Comparison of ENCODE assay signal across 15 cellular contexts in genomic region chr11:36724742-36725387, GRCh38.
DNase-seq lines count a peak whose midpoint lies in the region; ATAC-seq, FAIRE-seq and TF ChIP-seq lines count a peak whose summit lies in the region.
"Had no signal": no experiment of that assay in that cellular context is flagged by ENCODE, and none has a peak within 500 bp of the region (broad histone marks: within the 10 kb centered on the region; RNA-seq: fewer than 3 reads in every experiment).

No MANE protein-coding gene starts in this region.

- WGBS in GM12878 (ENCODE audit: insufficient coverage, insufficient replicate concordance, low lambda C conversion rate, missing lambda C conversion rate) = 9% methylated on average over 5 of the region's 5 CpGs

- TF ChIP-seq CTCF in GM12878 (IDR thresholded peaks at IDR 0.05 in 2 of 3, conservative IDR thresholded peaks at IDR 0.05 in 1 of 3; ENCODE audit: control insufficient read depth in 2 of 3, extremely low read depth in 1 of 3, insufficient read depth in 1 of 3, low read depth in 3 of 3, low read length in 3 of 3) = no peak

- H3K27ac Mint-ChIP-seq in activated CD4-positive, alpha-beta memory T cell treated with anti-CD3 and anti-CD28 coated beads, Interleukin-2, amount 10 ng/mL, durations not matched to agents 7 days and 5 days = no peak overlapping the region
- H3K27ac Mint-ChIP-seq: activated naive CD4-positive, alpha-beta T cell treated with anti-CD3 and anti-CD28 coated beads, Interleukin-2, amount 50 U/mL, for 72 hours; effector memory CD8-positive, alpha-beta T cell; nephron had no signal

- no peaks in the 10 kb centered on the region for H3K27me3 ChIP-seq in GM12878 (replicated peaks in 1 of 2; ENCODE audit: control insufficient read depth in 2 of 2, insufficient read depth in 2 of 2, low read length in 1 of 2)
- H3K27me3 ChIP-seq: testis had no signal

- CTCF ChIA-PET in GM12878 (lab: Yijun Ruan, JAX) = interaction anchor here (1.1 to 1.6 kb wide), 3 partner anchors 19 to 23 kb away, joined by 3 to 6 read pairs (median 3); no protein-coding TSS in a partner anchor
- CTCF ChIA-PET in activated CD4-positive, alpha-beta memory T cell treated with anti-CD3 and anti-CD28 coated beads, Interleukin-2, amount 10 ng/mL, durations not matched to agents 7 days and 5 days (lab: Charles Lee) = no interaction called here

- no TSS peak for BruUV-seq in GM12878 (replicated peaks; lab: Mats Ljungman, UMichigan)

- no peak for TF ChIP-seq RAD21 in GM12878 (IDR thresholded peaks at IDR 0.05; ENCODE audit: insufficient read depth, low read depth, low read length)

- no peak overlapping the region for H2AFZ ChIP-seq in GM12878 (ENCODE audit: control insufficient read depth, low read depth, low read length)

- no peak overlapping the region for H3K27ac ChIP-seq in GM12878 (ENCODE audit: control insufficient read depth, insufficient read depth)
- H3K27ac ChIP-seq: testis had no signal

- H3K9me3 Mint-ChIP-seq in activated CD4-positive, alpha-beta memory T cell treated with anti-CD3 and anti-CD28 coated beads, Interleukin-2, amount 10 ng/mL, durations not matched to agents 7 days and 5 days = no peaks in the 10 kb centered on the region
- H3K9me3 Mint-ChIP-seq: activated naive CD4-positive, alpha-beta T cell treated with anti-CD3 and anti-CD28 coated beads, Interleukin-2, amount 50 U/mL, for 72 hours; effector memory CD8-positive, alpha-beta T cell; nephron had no signal

- no peaks in the 10 kb centered on the region for H3K36me3 Mint-ChIP-seq in activated CD4-positive, alpha-beta memory T cell treated with anti-CD3 and anti-CD28 coated beads, Interleukin-2, amount 10 ng/mL, durations not matched to agents 7 days and 5 days (ENCODE audit: low read depth)
- H3K36me3 Mint-ChIP-seq: activated naive CD4-positive, alpha-beta T cell treated with anti-CD3 and anti-CD28 coated beads, Interleukin-2, amount 50 U/mL, for 72 hours had no signal

- H3K4me1 Mint-ChIP-seq in activated CD4-positive, alpha-beta memory T cell treated with anti-CD3 and anti-CD28 coated beads, Interleukin-2, amount 10 ng/mL, durations not matched to agents 7 days and 5 days = no peaks in the 10 kb centered on the region
- H3K4me1 Mint-ChIP-seq: nephron had no signal

- ATAC-seq in GM18499 (IDR thresholded peaks at IDR 0.05; ENCODE audit: insufficient read depth, unreplicated experiment) (peak; percentile 62), GM21423 (IDR thresholded peaks at IDR 0.05; ENCODE audit: unreplicated experiment) (peak; percentile 72), HG03159 (IDR thresholded peaks at IDR 0.05; ENCODE audit: unreplicated experiment) (peak; percentile 70), GM12878 (peak; percentile 88)
- ATAC-seq: activated naive CD4-positive, alpha-beta T cell treated with anti-CD3 and anti-CD28 coated beads, Interleukin-2, amount 50 U/mL, for 72 hours; effector memory CD8-positive, alpha-beta T cell had no signal

- intact Hi-C loops in GM12878 (cut with micrococcal nuclease; ENCODE audit: unreplicated experiment) = loop anchor here (1.0 kb wide), 1 partner anchor 19 kb away; no protein-coding TSS in a partner anchor

- SMC1A ChIA-PET in GM12878 (lab: Charles Lee; ENCODE audit: uncharacterized antibody, unreplicated experiment) = no interaction called here

- RAD21 ChIA-PET in GM12878 (lab: Charles Lee; ENCODE audit: unreplicated experiment) = no interaction called here

- peaks cover 9% of the 10 kb centered on the region; the same call in 1 of the 2 replicates for H3K4me1 ChIP-seq in GM12878 (ENCODE audit: control insufficient read depth, insufficient read depth, low read length)
- H3K4me1 ChIP-seq: Caco-2 had no signal

- no peaks in the 10 kb centered on the region for H3K79me2 ChIP-seq in GM12878 (ENCODE audit: control insufficient read depth, insufficient read depth, low read length)

- H3K4me3 Mint-ChIP-seq in activated CD4-positive, alpha-beta memory T cell treated with anti-CD3 and anti-CD28 coated beads, Interleukin-2, amount 10 ng/mL, durations not matched to agents 7 days and 5 days = no peak overlapping the region
- H3K4me3 Mint-ChIP-seq: effector memory CD8-positive, alpha-beta T cell; nephron had no signal

- H3K4me2 ChIP-seq in GM12878 (ENCODE audit: control insufficient read depth, insufficient read depth) = peak overlapping the region; percentile 36; the same call in 1 of the 2 replicates

- DNase-seq in GM12878 (ENCODE audit: low read depth, low spot score) (peak; percentile 23), NCI-H1105 (lab: John Stamatoyannopoulos, UW) (no peak), HCEC 1CT (no peak)
- DNase-seq in stimulated activated CD4-positive, alpha-beta T cell treated with anti-CD3 and anti-CD28 coated beads, Interleukin-1b, Interleukin-23, amount 100 ng/mL, for 48 hours = no peak
- DNase-seq in activated CD4-positive, alpha-beta memory T cell treated with anti-CD3 and anti-CD28 coated beads, Interleukin-2, amount 10 ng/mL, durations not matched to agents 7 days and 5 days = no peak
- DNase-seq: Caco-2; effector memory CD8-positive, alpha-beta T cell; NCI-H748 treated with DMSO at 0.1 percent for 48 hours; testis had no signal

- peak; percentile 89 for FAIRE-seq in GM12878 (lab: Jason Lieb, UNC)
- FAIRE-seq: TTC549 had no signal

- no peak for TF ChIP-seq EP300 in GM12878 (IDR thresholded peaks at IDR 0.05; ENCODE audit: borderline replicate concordance in 1 of 2, control insufficient read depth in 1 of 2, low read depth in 2 of 2, low read length in 2 of 2)

- no peaks in the 10 kb centered on the region for H3K9me3 ChIP-seq in GM12878 (replicated peaks; ENCODE audit: control insufficient read depth, insufficient read depth, low read length)
- H3K9me3 ChIP-seq: Caco-2, testis had no signal

- peaks cover 9% of the 10 kb centered on the region for H3K27me3 Mint-ChIP-seq in activated CD4-positive, alpha-beta memory T cell treated with anti-CD3 and anti-CD28 coated beads, Interleukin-2, amount 10 ng/mL, durations not matched to agents 7 days and 5 days

- no peak for TF ChIP-seq POLR2A in GM12878 (IDR thresholded peaks at IDR 0.05; ENCODE audit: low read depth, low read length)

- H3K36me3 ChIP-seq in GM12878 (ENCODE audit: control insufficient read depth in 2 of 2, insufficient read depth in 2 of 2, low read length in 1 of 2) = no peaks in the 10 kb centered on the region

- H3K4me3 ChIP-seq in GM12878 = no peak overlapping the region
- H3K4me3 ChIP-seq: testis had no signal

- H3K9ac ChIP-seq in GM12878 (ENCODE audit: control insufficient read depth, insufficient read depth, low read length) = no peak overlapping the region

- in situ Hi-C loops in GM12878 (cut with MboI) = no loop called here

- no peaks in the 10 kb centered on the region for H4K20me1 ChIP-seq in GM12878 (ENCODE audit: control insufficient read depth, insufficient read depth)

- POLR2A ChIA-PET in GM12878 (lab: Charles Lee) = no interaction called here
- POLR2A ChIA-PET in activated CD4-positive, alpha-beta memory T cell treated with anti-CD3 and anti-CD28 coated beads, Interleukin-2, amount 10 ng/mL, durations not matched to agents 7 days and 5 days (lab: Charles Lee) = no interaction called here

TF ChIP-seq in GM12878, 131 proteins besides CTCF, POLR2A, EP300 and RAD21:
- TF ChIP-seq SPI1 (IDR thresholded peaks at IDR 0.05; ENCODE audit: borderline replicate concordance, insufficient read depth, low read depth, low read length) (peak; percentile 83), IRF4 (IDR thresholded peaks at IDR 0.05; ENCODE audit: low read depth, low read length) (no peak), IKZF2 (IDR thresholded peaks at IDR 0.05) (0 out of 4 replicates have a peak, but pooled peaks of 1 of the 2 experiments have one; percentile 21), RUNX3 (IDR thresholded peaks at IDR 0.05; ENCODE audit: low read length) (0 out of 2 replicates have a peak, but pooled peaks have one; percentile 14), PAX5 (IDR thresholded peaks at IDR 0.05; ENCODE audit: borderline replicate concordance, low read depth, low read length) (peak; percentile 46; the same call in 1 of the 2 replicates), PKNOX1 (IDR thresholded peaks at IDR 0.05) (peak; percentile 26; the same call in 1 of the 2 replicates)
